ENCODE assay signal across 37 cellular contexts in the genomic region with DNA sequence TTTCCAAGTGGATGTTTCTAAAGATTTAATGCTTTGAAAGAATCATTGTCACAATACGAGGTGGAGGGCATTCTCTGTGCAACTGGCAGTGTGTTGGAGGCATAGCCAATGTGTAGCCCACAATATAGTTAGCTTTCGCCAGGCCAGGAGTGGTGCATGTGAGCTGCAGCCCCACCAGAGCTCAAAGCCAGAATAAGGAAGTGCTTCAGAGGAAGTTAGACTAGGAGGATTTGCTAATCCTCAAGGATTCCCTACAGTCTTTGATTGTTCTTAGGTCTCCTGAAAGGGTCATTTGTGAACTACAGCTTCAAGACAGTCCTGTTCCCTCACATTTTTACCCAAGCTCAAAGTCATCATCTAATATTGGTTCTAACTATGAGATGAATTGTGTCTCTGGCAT. TPM values are rescaled to one million over a fixed set of nuclear protein-coding genes. Genes with fewer than 3 reads are reported as not detected.
"Had no signal": no experiment of that assay in that cellular context is flagged by ENCODE, and none has a peak within 500 bp of the region (broad histone marks: within the 10 kb centered on the region; RNA-seq: fewer than 3 reads in every experiment).

No MANE protein-coding gene starts in this region.

- H3K36me3 ChIP-seq: ascending aorta, breast epithelium, MG63, SJCRH30 had no signal

- H3K4me2 ChIP-seq: SK-N-SH had no signal

- H3K27me3 ChIP-seq: ascending aorta, body of pancreas, MG63, SJCRH30 had no signal

- H3K4me3 Mint-ChIP-seq: activated CD4-positive, alpha-beta T cell treated with anti-CD3 and anti-CD28 coated beads for 36 hours; activated CD4-positive, alpha-beta T cell treated with anti-CD3 and anti-CD28 coated beads, Interleukin-2, amount 10 ng/mL, durations not matched to agents 7 days and 5 days; activated CD8-positive, alpha-beta T cell treated with anti-CD3 and anti-CD28 coated beads, Interleukin-2, amount 10 ng/mL, durations not matched to agents 7 days and 5 days; activated naive CD4-positive, alpha-beta T cell treated with anti-CD3 and anti-CD28 coated beads, Interleukin-2, amount 50 U/mL, for 24 hours; activated naive CD8-positive, alpha-beta T cell treated with anti-CD3 and anti-CD28 coated beads, Interleukin-2, amount 10 ng/mL, durations not matched to agents 7 days and 5 days; activated T-cell treated with anti-CD3 and anti-CD28 coated beads, Interleukin-2, amount 50 U/mL, for 24 hours; T-helper 1 cell treated with Interleukin-12 subunit alpha and Interleukin-12 subunit beta and Interleukin-4 antibody, amounts not matched to agents 30 μg/mL and 1 μg/mL, for 36 hours; T-helper 2 cell treated with Interferon-gamma antibody and Interleukin-4, amounts not matched to agents 5 μg/mL and 100 μg/mL, for 36 hours; WTC11 had no signal

- H3K9ac ChIP-seq: SK-N-SH had no signal

- H3K9me3 ChIP-seq: ascending aorta, body of pancreas, breast epithelium, MG63, SJCRH30, SK-N-SH had no signal

- H3K4me3 ChIP-seq: ascending aorta, body of pancreas, breast epithelium, MG63, SJCRH30 had no signal

- H3K36me3 Mint-ChIP-seq: activated naive CD4-positive, alpha-beta T cell treated with anti-CD3 and anti-CD28 coated beads, Interleukin-2, amount 50 U/mL, for 24 hours; activated naive CD8-positive, alpha-beta T cell treated with anti-CD3 and anti-CD28 coated beads, Interleukin-2, amount 10 ng/mL, durations not matched to agents 7 days and 5 days; WTC11 had no signal

- H3K27ac ChIP-seq: ascending aorta, body of pancreas, breast epithelium, SJCRH30 had no signal

- ATAC-seq: activated CD4-positive, alpha-beta T cell treated with anti-CD3 and anti-CD28 coated beads for 36 hours; activated CD4-positive, CD25-positive, alpha-beta regulatory T cell treated with anti-CD3 and anti-CD28 coated beads, Interleukin-2, amount 50 U/mL, for 24 hours; activated CD8-positive, alpha-beta T cell treated with anti-CD3 and anti-CD28 coated beads, Interleukin-2, amount 10 ng/mL, durations not matched to agents 7 days and 5 days; body of pancreas; Panc1; WTC11 had no signal

- H3K9me3 Mint-ChIP-seq: activated CD4-positive, alpha-beta T cell treated with anti-CD3 and anti-CD28 coated beads, Interleukin-2, amount 10 ng/mL, durations not matched to agents 7 days and 5 days; activated naive CD4-positive, alpha-beta T cell treated with anti-CD3 and anti-CD28 coated beads, Interleukin-2, amount 50 U/mL, for 24 hours; activated naive CD8-positive, alpha-beta T cell treated with anti-CD3 and anti-CD28 coated beads, Interleukin-2, amount 10 ng/mL, durations not matched to agents 7 days and 5 days; activated T-cell treated with anti-CD3 and anti-CD28 coated beads, Interleukin-2, amount 50 U/mL, for 24 hours; activated T-helper 2 cell treated with anti-CD3 and anti-CD28 coated beads, Interferon-gamma antibody, Interleukin-2, Interleukin-4, amounts not matched to agents 10 μg/mL and 5 μg/mL and 100 μg/mL, durations not matched to agents 14 hours and 24 hours and 36 hours; T-helper 1 cell treated with Interleukin-12 subunit alpha and Interleukin-12 subunit beta and Interleukin-4 antibody, amounts not matched to agents 30 μg/mL and 1 μg/mL, for 36 hours; T-helper 2 cell treated with Interferon-gamma antibody and Interleukin-4, amounts not matched to agents 5 μg/mL and 100 μg/mL, for 36 hours; WTC11 had no signal

- H3K4me1 ChIP-seq: ascending aorta, body of pancreas, breast epithelium, SJCRH30 had no signal

- H3K27me3 Mint-ChIP-seq: activated CD4-positive, alpha-beta T cell treated with anti-CD3 and anti-CD28 coated beads for 36 hours; activated CD4-positive, alpha-beta T cell treated with anti-CD3 and anti-CD28 coated beads, Interleukin-2, amount 10 ng/mL, durations not matched to agents 7 days and 5 days; activated naive CD4-positive, alpha-beta T cell treated with anti-CD3 and anti-CD28 coated beads, Interleukin-2, amount 50 U/mL, for 24 hours; activated naive CD8-positive, alpha-beta T cell treated with anti-CD3 and anti-CD28 coated beads, Interleukin-2, amount 10 ng/mL, durations not matched to agents 7 days and 5 days had no signal

- DNase-seq: activated CD4-positive, alpha-beta T cell treated with anti-CD3 and anti-CD28 coated beads for 36 hours; activated CD4-positive, alpha-beta T cell treated with anti-CD3 and anti-CD28 coated beads, Interleukin-2, amount 10 ng/mL, durations not matched to agents 7 days and 5 days; activated CD4-positive, alpha-beta T cell treated with anti-CD3 and anti-CD28 coated beads, Interleukin-2, amount 50 U/mL, for 48 hours; activated CD8-positive, alpha-beta T cell treated with anti-CD3 and anti-CD28 coated beads, Interleukin-2, amount 10 ng/mL, durations not matched to agents 7 days and 5 days; activated gamma-delta T cell; activated naive CD4-positive, alpha-beta T cell treated with Interleukin-2 at 50 U/mL for 16 hours; activated naive CD8-positive, alpha-beta T cell treated with anti-CD3 and anti-CD28 coated beads, Interleukin-2, amount 10 ng/mL, durations not matched to agents 7 days and 5 days; activated T-cell treated with anti-CD3 and anti-CD28 coated beads, Interleukin-2, amount 50 U/mL, for 24 hours; amygdala; body of pancreas; cerebellar nuclear complex; cortex of kidney; MG63; NCI-H1105; NCI-H1417 treated with DMSO at 0.1 percent for 48 hours; NCI-H187 treated with DMSO at 0.1 percent for 48 hours; NCI-H2081; NCI-H226; NCI-H446 treated with DMSO at 0.1 percent for 48 hours; NCI-H524; NCI-H69; NK-92 treated with Interleukin-12 subunit alpha and Interleukin-12 subunit beta, amount 100 ng/mL, for 24 hours; OCI-M1; SHP77; SJCRH30; SK-N-SH had no signal

- H3K27ac Mint-ChIP-seq: activated CD4-positive, alpha-beta T cell treated with anti-CD3 and anti-CD28 coated beads for 36 hours; activated CD4-positive, alpha-beta T cell treated with anti-CD3 and anti-CD28 coated beads, Interleukin-2, amount 10 ng/mL, durations not matched to agents 7 days and 5 days; activated CD8-positive, alpha-beta T cell treated with anti-CD3 and anti-CD28 coated beads, Interleukin-2, amount 10 ng/mL, durations not matched to agents 7 days and 5 days; activated naive CD4-positive, alpha-beta T cell treated with anti-CD3 and anti-CD28 coated beads, Interleukin-2, amount 50 U/mL, for 24 hours; activated naive CD8-positive, alpha-beta T cell treated with anti-CD3 and anti-CD28 coated beads, Interleukin-2, amount 10 ng/mL, durations not matched to agents 7 days and 5 days; activated T-cell treated with anti-CD3 and anti-CD28 coated beads, Interleukin-2, amount 50 U/mL, for 24 hours; activated T-helper 2 cell treated with anti-CD3 and anti-CD28 coated beads, Interferon-gamma antibody, Interleukin-2, Interleukin-4, amounts not matched to agents 10 μg/mL and 5 μg/mL and 100 μg/mL, durations not matched to agents 14 hours and 24 hours and 36 hours; T-helper 1 cell treated with Interleukin-12 subunit alpha and Interleukin-12 subunit beta and Interleukin-4 antibody, amounts not matched to agents 30 μg/mL and 1 μg/mL, for 36 hours; T-helper 2 cell treated with Interferon-gamma antibody and Interleukin-4, amounts not matched to agents 5 μg/mL and 100 μg/mL, for 36 hours; WTC11 had no signal

- H3K4me1 Mint-ChIP-seq: activated CD4-positive, alpha-beta T cell treated with anti-CD3 and anti-CD28 coated beads for 36 hours; activated CD4-positive, alpha-beta T cell treated with anti-CD3 and anti-CD28 coated beads, Interleukin-2, amount 10 ng/mL, durations not matched to agents 7 days and 5 days; activated naive CD4-positive, alpha-beta T cell treated with anti-CD3 and anti-CD28 coated beads, Interleukin-2, amount 50 U/mL, for 24 hours; activated naive CD8-positive, alpha-beta T cell treated with anti-CD3 and anti-CD28 coated beads, Interleukin-2, amount 10 ng/mL, durations not matched to agents 7 days and 5 days had no signal

RNA-seq across cellular contexts. Expression of gene TRPC5OS, which starts 16.4 kb away (rescaled TPM):
- total RNA-seq: activated CD4-positive, alpha-beta T cell treated with anti-CD3 and anti-CD28 coated beads for 36 hours; activated CD4-positive, alpha-beta T cell treated with anti-CD3 and anti-CD28 coated beads, Interleukin-2, amount 10 ng/mL, durations not matched to agents 7 days and 5 days; activated CD8-positive, alpha-beta T cell treated with anti-CD3 and anti-CD28 coated beads, Interleukin-2, amount 10 ng/mL, durations not matched to agents 7 days and 5 days; activated naive CD8-positive, alpha-beta T cell treated with anti-CD3 and anti-CD28 coated beads, Interleukin-2, amount 10 ng/mL, durations not matched to agents 7 days and 5 days; activated T-helper 2 cell treated with anti-CD3 and anti-CD28 coated beads, Interferon-gamma antibody, Interleukin-2, Interleukin-4, amounts not matched to agents 10 μg/mL and 5 μg/mL and 100 μg/mL, durations not matched to agents 14 hours and 24 hours and 36 hours; ascending aorta; breast epithelium; cardiac septum; RPMI7951; SJCRH30; WTC11 had no signal
- polyA plus RNA-seq: SK-N-SH had no signal
